Comparison of ENCODE assay signal across 1 cellular context in the genomic region with DNA sequence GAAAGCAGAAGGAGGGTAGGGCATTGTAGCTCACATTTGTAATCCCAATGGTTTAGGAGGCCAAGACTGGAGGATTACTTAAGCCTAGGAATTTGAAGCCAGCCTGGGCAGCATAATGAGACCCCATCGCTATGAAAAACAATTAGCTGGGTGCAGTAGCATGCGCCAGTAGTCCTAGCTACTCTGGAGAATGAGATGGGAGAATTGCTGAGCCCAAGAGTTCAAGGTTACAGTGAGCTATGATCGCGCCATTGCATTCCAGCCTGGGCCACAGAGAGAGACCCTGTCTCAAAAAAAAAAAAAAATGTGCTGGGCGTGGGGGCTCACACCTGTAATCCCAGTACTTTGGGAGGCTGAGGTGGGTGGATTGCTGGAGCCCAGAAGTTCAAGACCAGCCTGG.
TF ChIP-seq lines count a peak whose summit lies in the region.

No MANE protein-coding gene starts in this region.

TF ChIP-seq in HepG2, 621 proteins besides CTCF, POLR2A, EP300 and RAD21 (continued from another document and continues in another):
- no peak for TF ChIP-seq CREM (IDR thresholded peaks at IDR 0.05)
- no peak for TF ChIP-seq CREM (CRISPR knock-in tag; IDR thresholded peaks at IDR 0.05)
- no peak for TF ChIP-seq KDM5B (CRISPR knock-in tag; IDR thresholded peaks at IDR 0.05; ENCODE audit: borderline replicate concordance)
- no peak for TF ChIP-seq NONO (IDR thresholded peaks at IDR 0.05)
- TF ChIP-seq NONO (CRISPR knock-in tag; conservative IDR thresholded peaks at IDR 0.05) = no peak
- TF ChIP-seq ISX (CRISPR knock-in tag; conservative IDR thresholded peaks at IDR 0.05) = no peak
- no peak for TF ChIP-seq ARHGAP35 (CRISPR knock-in tag; IDR thresholded peaks at IDR 0.05; ENCODE audit: borderline replicate concordance)
- no peak for TF ChIP-seq ISL2 (CRISPR knock-in tag; IDR thresholded peaks at IDR 0.05)
- TF ChIP-seq ZNF296 (CRISPR knock-in tag; conservative IDR thresholded peaks at IDR 0.05) = no peak
- TF ChIP-seq ZNF709 (CRISPR knock-in tag; IDR thresholded peaks at IDR 0.05) = peak; percentile 49; the same call in 1 of the 2 replicates
- no peak for TF ChIP-seq REPIN1 (CRISPR knock-in tag; IDR thresholded peaks at IDR 0.05; ENCODE audit: borderline replicate concordance, low read depth)
- no peak for TF ChIP-seq IKZF4 (CRISPR knock-in tag; IDR thresholded peaks at IDR 0.05; ENCODE audit: borderline replicate concordance, low read depth, not compliant biosample characterization)
- TF ChIP-seq SOX6 (IDR thresholded peaks at IDR 0.05) = no peak
- peak; percentile 48; the same call in 1 of the 2 replicates for TF ChIP-seq SOX6 (CRISPR knock-in tag; IDR thresholded peaks at IDR 0.05)
- TF ChIP-seq, protein P1, sequence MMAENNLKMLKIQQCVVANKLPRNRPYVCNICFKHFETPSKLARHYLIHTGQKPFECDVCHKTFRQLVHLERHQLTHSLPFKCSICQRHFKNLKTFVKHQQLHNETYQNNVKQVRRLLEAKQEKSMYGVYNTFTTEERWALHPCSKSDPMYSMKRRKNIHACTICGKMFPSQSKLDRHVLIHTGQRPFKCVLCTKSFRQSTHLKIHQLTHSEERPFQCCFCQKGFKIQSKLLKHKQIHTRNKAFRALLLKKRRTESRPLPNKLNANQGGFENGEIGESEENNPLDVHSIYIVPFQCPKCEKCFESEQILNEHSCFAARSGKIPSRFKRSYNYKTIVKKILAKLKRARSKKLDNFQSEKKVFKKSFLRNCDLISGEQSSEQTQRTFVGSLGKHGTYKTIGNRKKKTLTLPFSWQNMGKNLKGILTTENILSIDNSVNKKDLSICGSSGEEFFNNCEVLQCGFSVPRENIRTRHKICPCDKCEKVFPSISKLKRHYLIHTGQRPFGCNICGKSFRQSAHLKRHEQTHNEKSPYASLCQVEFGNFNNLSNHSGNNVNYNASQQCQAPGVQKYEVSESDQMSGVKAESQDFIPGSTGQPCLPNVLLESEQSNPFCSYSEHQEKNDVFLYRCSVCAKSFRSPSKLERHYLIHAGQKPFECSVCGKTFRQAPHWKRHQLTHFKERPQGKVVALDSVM (CRISPR knock-in tag; IDR thresholded peaks at IDR 0.05) = peak; percentile 61; the same call in 1 of the 2 replicates
- no peak for TF ChIP-seq ZFYVE20 (CRISPR knock-in tag; IDR thresholded peaks at IDR 0.05; ENCODE audit: borderline replicate concordance, low read depth)
- no peak for TF ChIP-seq TSC22D2 (CRISPR knock-in tag; IDR thresholded peaks at IDR 0.05; ENCODE audit: borderline replicate concordance)
- TF ChIP-seq MAFF (IDR thresholded peaks at IDR 0.05; ENCODE audit: low read depth, low read length) = no peak
- TF ChIP-seq ZNF460 (CRISPR knock-in tag; IDR thresholded peaks at IDR 0.05; ENCODE audit: borderline replicate concordance) = peak; percentile 92
- no peak for TF ChIP-seq MAFG (CRISPR knock-in tag; IDR thresholded peaks at IDR 0.05)
- TF ChIP-seq TOPORS (CRISPR knock-in tag; IDR thresholded peaks at IDR 0.05) = no peak
- TF ChIP-seq ZNF446 (CRISPR knock-in tag; IDR thresholded peaks at IDR 0.05) = no peak
- TF ChIP-seq, protein P2, sequence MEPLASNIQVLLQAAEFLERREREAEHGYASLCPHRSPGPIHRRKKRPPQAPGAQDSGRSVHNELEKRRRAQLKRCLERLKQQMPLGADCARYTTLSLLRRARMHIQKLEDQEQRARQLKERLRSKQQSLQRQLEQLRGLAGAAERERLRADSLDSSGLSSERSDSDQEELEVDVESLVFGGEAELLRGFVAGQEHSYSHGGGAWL (CRISPR knock-in tag; IDR thresholded peaks at IDR 0.05) = no peak
- no peak for TF ChIP-seq ZNF552 (CRISPR knock-in tag; IDR thresholded peaks at IDR 0.05; ENCODE audit: borderline replicate concordance)
- 0 out of 2 replicates have a peak, but pooled peaks have one; percentile 31 for TF ChIP-seq ZMYM2 (CRISPR knock-in tag; IDR thresholded peaks at IDR 0.05)
- TF ChIP-seq U2AF2 (IDR thresholded peaks at IDR 0.05; ENCODE audit: low read depth, low read length) = no peak
- TF ChIP-seq PAWR (CRISPR knock-in tag; IDR thresholded peaks at IDR 0.05; ENCODE audit: borderline replicate concordance) = no peak
- TF ChIP-seq, protein P3, sequence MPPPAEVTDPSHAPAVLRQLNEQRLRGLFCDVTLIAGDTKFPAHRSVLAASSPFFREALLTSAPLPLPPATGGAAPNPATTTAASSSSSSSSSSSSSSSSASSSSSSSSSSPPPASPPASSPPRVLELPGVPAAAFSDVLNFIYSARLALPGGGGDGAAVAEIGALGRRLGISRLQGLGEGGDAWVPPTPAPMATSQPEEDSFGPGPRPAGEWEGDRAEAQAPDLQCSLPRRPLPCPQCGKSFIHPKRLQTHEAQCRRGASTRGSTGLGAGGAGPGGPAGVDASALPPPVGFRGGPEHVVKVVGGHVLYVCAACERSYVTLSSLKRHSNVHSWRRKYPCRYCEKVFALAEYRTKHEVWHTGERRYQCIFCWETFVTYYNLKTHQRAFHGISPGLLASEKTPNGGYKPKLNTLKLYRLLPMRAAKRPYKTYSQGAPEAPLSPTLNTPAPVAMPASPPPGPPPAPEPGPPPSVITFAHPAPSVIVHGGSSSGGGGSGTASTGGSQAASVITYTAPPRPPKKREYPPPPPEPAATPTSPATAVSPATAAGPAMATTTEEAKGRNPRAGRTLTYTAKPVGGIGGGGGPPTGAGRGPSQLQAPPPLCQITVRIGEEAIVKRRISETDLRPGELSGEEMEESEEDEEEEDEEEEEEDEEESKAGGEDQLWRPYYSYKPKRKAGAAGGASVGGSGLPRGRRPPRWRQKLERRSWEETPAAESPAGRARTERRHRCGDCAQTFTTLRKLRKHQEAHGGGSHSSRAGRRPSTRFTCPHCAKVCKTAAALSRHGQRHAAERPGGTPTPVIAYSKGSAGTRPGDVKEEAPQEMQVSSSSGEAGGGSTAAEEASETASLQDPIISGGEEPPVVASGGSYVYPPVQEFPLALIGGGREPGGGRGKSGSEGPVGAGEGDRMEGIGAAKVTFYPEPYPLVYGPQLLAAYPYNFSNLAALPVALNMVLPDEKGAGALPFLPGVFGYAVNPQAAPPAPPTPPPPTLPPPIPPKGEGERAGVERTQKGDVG (CRISPR knock-in tag; IDR thresholded peaks at IDR 0.05; ENCODE audit: borderline replicate concordance) = peak; percentile 42; the same call in 1 of the 2 replicates
- no peak for TF ChIP-seq GATAD1 (CRISPR knock-in tag; IDR thresholded peaks at IDR 0.05)
- TF ChIP-seq RXRA (CRISPR knock-in tag; IDR thresholded peaks at IDR 0.05) = 0 out of 2 replicates have a peak, but pooled peaks have one; percentile 25
- peak; percentile 87; the same call in 1 of the 2 replicates for TF ChIP-seq POGZ (CRISPR knock-in tag; IDR thresholded peaks at IDR 0.05)
- TF ChIP-seq, protein P4, sequence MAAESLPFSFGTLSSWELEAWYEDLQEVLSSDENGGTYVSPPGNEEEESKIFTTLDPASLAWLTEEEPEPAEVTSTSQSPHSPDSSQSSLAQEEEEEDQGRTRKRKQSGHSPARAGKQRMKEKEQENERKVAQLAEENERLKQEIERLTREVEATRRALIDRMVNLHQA (CRISPR knock-in tag; IDR thresholded peaks at IDR 0.05) = no peak
- TF ChIP-seq SMARCE1 (IDR thresholded peaks at IDR 0.05; ENCODE audit: borderline replicate concordance) = no peak
- no peak for TF ChIP-seq FOXJ3 (CRISPR knock-in tag; IDR thresholded peaks at IDR 0.05; ENCODE audit: borderline replicate concordance)
- TF ChIP-seq ZMAT3 (CRISPR knock-in tag; conservative IDR thresholded peaks at IDR 0.05) = no peak
- TF ChIP-seq FIP1L1 (IDR thresholded peaks at IDR 0.05; ENCODE audit: borderline replicate concordance, insufficient read depth, low read depth, low read length) = no peak
- TF ChIP-seq, protein P5, sequence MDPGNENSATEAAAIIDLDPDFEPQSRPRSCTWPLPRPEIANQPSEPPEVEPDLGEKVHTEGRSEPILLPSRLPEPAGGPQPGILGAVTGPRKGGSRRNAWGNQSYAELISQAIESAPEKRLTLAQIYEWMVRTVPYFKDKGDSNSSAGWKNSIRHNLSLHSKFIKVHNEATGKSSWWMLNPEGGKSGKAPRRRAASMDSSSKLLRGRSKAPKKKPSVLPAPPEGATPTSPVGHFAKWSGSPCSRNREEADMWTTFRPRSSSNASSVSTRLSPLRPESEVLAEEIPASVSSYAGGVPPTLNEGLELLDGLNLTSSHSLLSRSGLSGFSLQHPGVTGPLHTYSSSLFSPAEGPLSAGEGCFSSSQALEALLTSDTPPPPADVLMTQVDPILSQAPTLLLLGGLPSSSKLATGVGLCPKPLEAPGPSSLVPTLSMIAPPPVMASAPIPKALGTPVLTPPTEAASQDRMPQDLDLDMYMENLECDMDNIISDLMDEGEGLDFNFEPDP (CRISPR knock-in tag; conservative IDR thresholded peaks at IDR 0.05) = no peak
- TF ChIP-seq, protein P6, sequence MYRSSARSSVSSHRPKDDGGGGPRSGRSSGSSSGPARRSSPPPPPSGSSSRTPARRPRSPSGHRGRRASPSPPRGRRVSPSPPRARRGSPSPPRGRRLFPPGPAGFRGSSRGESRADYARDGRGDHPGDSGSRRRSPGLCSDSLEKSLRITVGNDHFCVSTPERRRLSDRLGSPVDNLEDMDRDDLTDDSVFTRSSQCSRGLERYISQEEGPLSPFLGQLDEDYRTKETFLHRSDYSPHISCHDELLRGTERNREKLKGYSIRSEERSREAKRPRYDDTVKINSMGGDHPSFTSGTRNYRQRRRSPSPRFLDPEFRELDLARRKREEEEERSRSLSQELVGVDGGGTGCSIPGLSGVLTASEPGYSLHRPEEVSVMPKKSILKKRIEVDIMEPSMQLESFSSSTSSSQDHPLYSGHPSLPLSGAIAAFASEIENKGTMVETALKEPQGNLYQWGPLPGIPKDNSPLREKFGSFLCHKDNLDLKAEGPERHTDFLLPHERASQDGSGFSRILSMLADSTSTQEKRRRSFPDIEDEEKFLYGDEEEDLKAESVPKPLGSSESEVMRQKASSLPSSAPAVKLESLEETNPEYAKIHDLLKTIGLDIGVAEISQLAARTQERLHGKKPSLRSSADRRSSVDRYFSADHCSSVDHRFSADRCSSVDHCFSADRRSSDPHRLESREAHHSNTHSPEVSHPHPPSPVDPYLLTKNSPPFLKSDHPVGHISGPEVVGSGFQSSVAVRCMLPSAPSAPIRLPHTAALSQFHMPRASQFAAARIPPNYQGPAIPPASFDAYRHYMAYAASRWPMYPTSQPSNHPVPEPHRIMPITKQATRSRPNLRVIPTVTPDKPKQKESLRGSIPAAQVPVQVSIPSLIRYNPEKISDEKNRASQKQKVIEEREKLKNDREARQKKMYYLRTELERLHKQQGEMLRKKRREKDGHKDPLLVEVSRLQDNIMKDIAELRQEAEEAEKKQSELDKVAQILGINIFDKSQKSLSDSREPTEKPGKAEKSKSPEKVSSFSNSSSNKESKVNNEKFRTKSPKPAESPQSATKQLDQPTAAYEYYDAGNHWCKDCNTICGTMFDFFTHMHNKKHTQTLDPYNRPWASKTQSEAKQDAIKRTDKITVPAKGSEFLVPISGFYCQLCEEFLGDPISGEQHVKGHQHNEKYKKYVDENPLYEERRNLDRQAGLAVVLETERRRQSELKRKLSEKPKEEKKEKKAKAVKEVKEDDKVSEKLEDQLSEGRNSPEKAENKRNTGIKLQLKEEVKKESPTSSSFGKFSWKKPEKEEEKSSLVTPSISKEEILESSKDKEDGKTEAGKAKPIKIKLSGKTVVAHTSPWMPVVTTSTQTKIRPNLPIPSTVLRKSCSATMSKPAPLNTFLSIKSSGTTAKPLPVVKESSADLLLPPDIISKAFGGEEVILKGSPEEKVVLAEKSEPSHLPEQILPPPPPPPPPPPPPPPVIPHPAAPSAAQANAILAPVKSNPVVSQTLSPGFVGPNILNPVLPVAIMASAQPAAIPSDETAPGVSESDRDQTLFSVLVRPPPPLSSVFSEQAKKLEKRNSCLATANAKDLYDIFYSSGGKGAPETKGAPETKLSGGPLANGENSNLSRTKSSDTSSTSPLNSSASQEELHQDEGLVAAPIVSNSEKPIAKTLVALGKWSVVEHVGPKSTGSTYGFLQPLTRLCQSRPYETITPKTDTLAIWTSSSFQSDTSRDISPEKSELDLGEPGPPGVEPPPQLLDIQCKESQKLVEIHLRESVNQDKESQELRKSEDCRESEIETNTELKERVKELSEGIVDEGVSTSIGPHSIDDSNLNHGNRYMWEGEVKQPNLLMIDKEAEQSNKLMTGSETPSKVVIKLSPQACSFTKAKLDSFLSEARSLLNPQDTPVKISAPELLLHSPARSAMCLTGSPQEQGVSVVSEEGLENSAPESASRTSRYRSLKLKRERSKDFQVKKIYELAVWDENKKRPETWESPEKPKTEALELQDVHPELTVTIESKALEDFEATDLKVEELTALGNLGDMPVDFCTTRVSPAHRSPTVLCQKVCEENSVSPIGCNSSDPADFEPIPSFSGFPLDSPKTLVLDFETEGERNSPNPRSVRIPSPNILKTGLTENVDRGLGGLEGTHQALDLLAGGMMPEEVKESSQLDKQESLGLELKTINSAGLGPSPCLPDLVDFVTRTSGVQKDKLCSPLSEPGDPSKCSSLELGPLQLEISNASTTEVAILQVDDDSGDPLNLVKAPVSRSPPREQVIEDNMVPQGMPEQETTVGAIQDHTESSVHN (CRISPR knock-in tag; IDR thresholded peaks at IDR 0.05) = 0 out of 2 replicates have a peak, but pooled peaks have one; percentile 37
- TF ChIP-seq, protein P7, sequence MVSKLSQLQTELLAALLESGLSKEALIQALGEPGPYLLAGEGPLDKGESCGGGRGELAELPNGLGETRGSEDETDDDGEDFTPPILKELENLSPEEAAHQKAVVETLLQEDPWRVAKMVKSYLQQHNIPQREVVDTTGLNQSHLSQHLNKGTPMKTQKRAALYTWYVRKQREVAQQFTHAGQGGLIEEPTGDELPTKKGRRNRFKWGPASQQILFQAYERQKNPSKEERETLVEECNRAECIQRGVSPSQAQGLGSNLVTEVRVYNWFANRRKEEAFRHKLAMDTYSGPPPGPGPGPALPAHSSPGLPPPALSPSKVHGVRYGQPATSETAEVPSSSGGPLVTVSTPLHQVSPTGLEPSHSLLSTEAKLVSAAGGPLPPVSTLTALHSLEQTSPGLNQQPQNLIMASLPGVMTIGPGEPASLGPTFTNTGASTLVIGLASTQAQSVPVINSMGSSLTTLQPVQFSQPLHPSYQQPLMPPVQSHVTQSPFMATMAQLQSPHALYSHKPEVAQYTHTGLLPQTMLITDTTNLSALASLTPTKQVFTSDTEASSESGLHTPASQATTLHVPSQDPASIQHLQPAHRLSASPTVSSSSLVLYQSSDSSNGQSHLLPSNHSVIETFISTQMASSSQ (IDR thresholded peaks at IDR 0.05; ENCODE audit: low read depth) = no peak
- TF ChIP-seq, protein P7 (CRISPR knock-in tag; IDR thresholded peaks at IDR 0.05; ENCODE audit: borderline replicate concordance) = no peak
- no peak for TF ChIP-seq ZNF850 (CRISPR knock-in tag; conservative IDR thresholded peaks at IDR 0.05)
- no peak; the same call in 1 of the 2 replicates for TF ChIP-seq ONECUT2 (CRISPR knock-in tag; IDR thresholded peaks at IDR 0.05)
- TF ChIP-seq PTBP1 (IDR thresholded peaks at IDR 0.05; ENCODE audit: low read depth, low read length, poor library complexity, severe bottlenecking) = no peak
